ENCODE assay signal across 2 cellular contexts in genomic region chr12:68439368-68440045, GRCh38.
TF ChIP-seq lines count a peak whose summit lies in the region.

No MANE protein-coding gene starts in this region.

TF ChIP-seq in SK-N-SH, 30 proteins besides CTCF, POLR2A, EP300 and RAD21 (continued from another document):
- TF ChIP-seq IRF3 (IDR thresholded peaks at IDR 0.05; ENCODE audit: low read depth, low read length) (no peak), RFX5 (IDR thresholded peaks at IDR 0.05; ENCODE audit: low read length) (no peak), MEF2A (IDR thresholded peaks at IDR 0.05; ENCODE audit: borderline replicate concordance, low read depth) (no peak), TAF1 (IDR thresholded peaks at IDR 0.05; ENCODE audit: borderline replicate concordance, low read depth, low read length) (no peak), TCF12 (IDR thresholded peaks at IDR 0.05) (no peak), SMC3 (IDR thresholded peaks at IDR 0.05; ENCODE audit: low read depth, low read length) (no peak), REST (IDR thresholded peaks at IDR 0.05; ENCODE audit: low read depth, low read length) (no peak), SIN3A (IDR thresholded peaks at IDR 0.05; ENCODE audit: borderline replicate concordance, low read depth, low read length) (no peak), TEAD4 (IDR thresholded peaks at IDR 0.05; ENCODE audit: borderline replicate concordance, insufficient read depth) (no peak), JUND (IDR thresholded peaks at IDR 0.05) (no peak), ELF1 (IDR thresholded peaks at IDR 0.05) (no peak), NFIC (IDR thresholded peaks at IDR 0.05; ENCODE audit: borderline replicate concordance) (no peak), MXI1 (IDR thresholded peaks at IDR 0.05; ENCODE audit: low read depth, low read length) (no peak)

TF ChIP-seq in SK-N-SH treated with all-trans-retinoic acid at 6 μM for 48 hours, 23 proteins besides CTCF, POLR2A, EP300 and RAD21 (continued from another document):
- no peak for TF ChIP-seq PPARA (CRISPR knock-in tag; IDR thresholded peaks at IDR 0.05; ENCODE audit: borderline replicate concordance)
- no peak for TF ChIP-seq ISL1 (CRISPR knock-in tag; IDR thresholded peaks at IDR 0.05)
- TF ChIP-seq, protein P1, sequence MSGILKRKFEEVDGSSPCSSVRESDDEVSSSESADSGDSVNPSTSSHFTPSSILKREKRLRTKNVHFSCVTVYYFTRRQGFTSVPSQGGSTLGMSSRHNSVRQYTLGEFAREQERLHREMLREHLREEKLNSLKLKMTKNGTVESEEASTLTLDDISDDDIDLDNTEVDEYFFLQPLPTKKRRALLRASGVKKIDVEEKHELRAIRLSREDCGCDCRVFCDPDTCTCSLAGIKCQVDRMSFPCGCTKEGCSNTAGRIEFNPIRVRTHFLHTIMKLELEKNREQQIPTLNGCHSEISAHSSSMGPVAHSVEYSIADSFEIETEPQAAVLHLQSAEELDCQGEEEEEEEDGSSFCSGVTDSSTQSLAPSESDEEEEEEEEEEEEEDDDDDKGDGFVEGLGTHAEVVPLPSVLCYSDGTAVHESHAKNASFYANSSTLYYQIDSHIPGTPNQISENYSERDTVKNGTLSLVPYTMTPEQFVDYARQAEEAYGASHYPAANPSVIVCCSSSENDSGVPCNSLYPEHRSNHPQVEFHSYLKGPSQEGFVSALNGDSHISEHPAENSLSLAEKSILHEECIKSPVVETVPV (CRISPR knock-in tag; IDR thresholded peaks at IDR 0.05) = no peak
- no peak for TF ChIP-seq TOX (CRISPR knock-in tag; IDR thresholded peaks at IDR 0.05; ENCODE audit: borderline replicate concordance)
- no peak for TF ChIP-seq CSDC2 (CRISPR knock-in tag; IDR thresholded peaks at IDR 0.05)
- no peak for TF ChIP-seq ZFP30 (CRISPR knock-in tag; IDR thresholded peaks at IDR 0.05)
- no peak for TF ChIP-seq PATZ1 (CRISPR knock-in tag; IDR thresholded peaks at IDR 0.05; ENCODE audit: borderline replicate concordance)
- TF ChIP-seq ZNF565 (CRISPR knock-in tag; conservative IDR thresholded peaks at IDR 0.05; ENCODE audit: low read depth) = no peak
